2 cellular contexts compared by ENCODE assay signal in the genomic region with DNA sequence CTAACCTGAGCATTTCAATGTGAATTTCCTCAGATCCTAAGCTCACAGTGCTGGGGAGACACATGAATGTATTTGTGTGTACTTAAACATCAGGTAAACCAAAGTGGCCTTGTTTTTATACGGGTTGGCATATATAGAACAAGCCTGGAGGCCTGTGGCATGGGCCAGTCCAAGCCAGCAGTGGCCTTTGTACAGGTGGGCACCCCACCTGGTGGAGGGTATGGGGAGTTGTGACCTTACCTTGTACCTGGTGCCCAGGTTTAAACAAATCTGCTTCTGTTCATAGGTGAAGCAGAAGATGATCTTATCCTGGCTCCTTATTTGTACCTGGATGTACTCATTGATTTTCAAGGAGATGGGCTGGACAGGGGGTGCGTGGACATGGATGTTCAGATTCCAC.
TF ChIP-seq lines count a peak whose summit lies in the region.

No MANE protein-coding gene starts in this region.

TF ChIP-seq in HepG2, 621 proteins besides CTCF, POLR2A, EP300 and RAD21:
- TF ChIP-seq, protein P1, sequence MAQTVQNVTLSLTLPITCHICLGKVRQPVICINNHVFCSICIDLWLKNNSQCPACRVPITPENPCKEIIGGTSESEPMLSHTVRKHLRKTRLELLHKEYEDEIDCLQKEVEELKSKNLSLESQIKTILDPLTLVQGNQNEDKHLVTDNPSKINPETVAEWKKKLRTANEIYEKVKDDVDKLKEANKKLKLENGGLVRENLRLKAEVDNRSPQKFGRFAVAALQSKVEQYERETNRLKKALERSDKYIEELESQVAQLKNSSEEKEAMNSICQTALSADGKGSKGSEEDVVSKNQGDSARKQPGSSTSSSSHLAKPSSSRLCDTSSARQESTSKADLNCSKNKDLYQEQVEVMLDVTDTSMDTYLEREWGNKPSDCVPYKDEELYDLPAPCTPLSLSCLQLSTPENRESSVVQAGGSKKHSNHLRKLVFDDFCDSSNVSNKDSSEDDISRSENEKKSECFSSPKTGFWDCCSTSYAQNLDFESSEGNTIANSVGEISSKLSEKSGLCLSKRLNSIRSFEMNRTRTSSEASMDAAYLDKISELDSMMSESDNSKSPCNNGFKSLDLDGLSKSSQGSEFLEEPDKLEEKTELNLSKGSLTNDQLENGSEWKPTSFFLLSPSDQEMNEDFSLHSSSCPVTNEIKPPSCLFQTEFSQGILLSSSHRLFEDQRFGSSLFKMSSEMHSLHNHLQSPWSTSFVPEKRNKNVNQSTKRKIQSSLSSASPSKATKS (CRISPR knock-in tag; IDR thresholded peaks at IDR 0.05), result no peak
- TF ChIP-seq, protein P2, sequence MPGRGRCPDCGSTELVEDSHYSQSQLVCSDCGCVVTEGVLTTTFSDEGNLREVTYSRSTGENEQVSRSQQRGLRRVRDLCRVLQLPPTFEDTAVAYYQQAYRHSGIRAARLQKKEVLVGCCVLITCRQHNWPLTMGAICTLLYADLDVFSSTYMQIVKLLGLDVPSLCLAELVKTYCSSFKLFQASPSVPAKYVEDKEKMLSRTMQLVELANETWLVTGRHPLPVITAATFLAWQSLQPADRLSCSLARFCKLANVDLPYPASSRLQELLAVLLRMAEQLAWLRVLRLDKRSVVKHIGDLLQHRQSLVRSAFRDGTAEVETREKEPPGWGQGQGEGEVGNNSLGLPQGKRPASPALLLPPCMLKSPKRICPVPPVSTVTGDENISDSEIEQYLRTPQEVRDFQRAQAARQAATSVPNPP (CRISPR knock-in tag; IDR thresholded peaks at IDR 0.05), result no peak
- TF ChIP-seq STAG1 (CRISPR knock-in tag; IDR thresholded peaks at IDR 0.05) (peak; percentile 28; the same call in 1 of the 2 replicates), ZNF562 (CRISPR knock-in tag; IDR thresholded peaks at IDR 0.05; ENCODE audit: borderline replicate concordance) (no peak)
- TF ChIP-seq, protein P3, sequence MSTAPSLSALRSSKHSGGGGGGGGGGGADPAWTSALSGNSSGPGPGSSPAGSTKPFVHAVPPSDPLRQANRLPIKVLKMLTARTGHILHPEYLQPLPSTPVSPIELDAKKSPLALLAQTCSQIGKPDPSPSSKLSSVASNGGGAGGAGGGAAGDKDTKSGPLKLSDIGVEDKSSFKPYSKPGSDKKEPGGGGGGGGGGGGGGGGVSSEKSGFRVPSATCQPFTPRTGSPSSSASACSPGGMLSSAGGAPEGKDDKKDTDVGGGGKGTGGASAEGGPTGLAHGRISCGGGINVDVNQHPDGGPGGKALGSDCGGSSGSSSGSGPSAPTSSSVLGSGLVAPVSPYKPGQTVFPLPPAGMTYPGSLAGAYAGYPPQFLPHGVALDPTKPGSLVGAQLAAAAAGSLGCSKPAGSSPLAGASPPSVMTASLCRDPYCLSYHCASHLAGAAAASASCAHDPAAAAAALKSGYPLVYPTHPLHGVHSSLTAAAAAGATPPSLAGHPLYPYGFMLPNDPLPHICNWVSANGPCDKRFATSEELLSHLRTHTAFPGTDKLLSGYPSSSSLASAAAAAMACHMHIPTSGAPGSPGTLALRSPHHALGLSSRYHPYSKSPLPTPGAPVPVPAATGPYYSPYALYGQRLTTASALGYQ (CRISPR knock-in tag; IDR thresholded peaks at IDR 0.05), result no peak

TF ChIP-seq in GM12878, 131 proteins besides CTCF, POLR2A, EP300 and RAD21:
- TF ChIP-seq PRDM15 (CRISPR knock-in tag; IDR thresholded peaks at IDR 0.05), result no peak
- TF ChIP-seq JUND (IDR thresholded peaks at IDR 0.05; ENCODE audit: low read depth, low read length), result no peak
- no peak for TF ChIP-seq SMAD5 (IDR thresholded peaks at IDR 0.05; ENCODE audit: low read depth)
